ENCODE assay signal across 9 cellular contexts in genomic region chr4:113901994-113902787, GRCh38.
DNase-seq lines count a peak whose midpoint lies in the region.
"Had no signal": no experiment of that assay in that cellular context is flagged by ENCODE, and none has a peak within 500 bp of the region (broad histone marks: within the 10 kb centered on the region; RNA-seq: fewer than 3 reads in every experiment).

No MANE protein-coding gene starts in this region.

- POLR2A ChIA-PET in activated CD4-positive, alpha-beta memory T cell treated with anti-CD3 and anti-CD28 coated beads for 36 hours (lab: Charles Lee): no interaction called here

- H3K27me3 Mint-ChIP-seq in activated CD4-positive, alpha-beta memory T cell treated with anti-CD3 and anti-CD28 coated beads for 36 hours: no peaks in the 10 kb centered on the region

- H3K4me1 Mint-ChIP-seq in activated CD4-positive, alpha-beta memory T cell treated with anti-CD3 and anti-CD28 coated beads for 36 hours (ENCODE audit: low read depth): peaks cover 62% of the 10 kb centered on the region

- H3K27ac Mint-ChIP-seq in activated CD4-positive, alpha-beta memory T cell treated with anti-CD3 and anti-CD28 coated beads for 36 hours: peak overlapping the region; percentile 68
- H3K27ac Mint-ChIP-seq: memory B cell had no signal

- H3K9me3 Mint-ChIP-seq in activated CD4-positive, alpha-beta memory T cell treated with anti-CD3 and anti-CD28 coated beads for 36 hours: no peaks in the 10 kb centered on the region
- H3K9me3 Mint-ChIP-seq: memory B cell had no signal

- peak in 2 of 3 experiments; percentile 0 to 13 for DNase-seq in NCI-H1417 (lab: John Stamatoyannopoulos, UW)
- no peak for DNase-seq in NCI-H1417 treated with DMSO at 0.1 percent for 48 hours (lab: John Stamatoyannopoulos, UW)
- DNase-seq in activated CD4-positive, alpha-beta memory T cell treated with anti-CD3 and anti-CD28 coated beads for 36 hours: peak; percentile 80
- peak; percentile 8 for DNase-seq in iPS-NIHi7 (ENCODE audit: extremely low spot score)
- DNase-seq in stimulated activated CD8-positive, alpha-beta memory T cell treated with anti-CD3 and anti-CD28 coated beads, Interleukin-7, amount 100 ng/mL, for 4 hours (ENCODE audit: low read depth in 2 of 2): peak; percentile 38 to 58
- DNase-seq in NK-92 (lab: John Stamatoyannopoulos, UW; ENCODE audit: unreplicated experiment): no peak
- no peak for DNase-seq in NCI-H2227 treated with DMSO at 0.1 percent for 48 hours (lab: John Stamatoyannopoulos, UW)
- DNase-seq in NOMO-1 treated with DMSO at 0.1 percent for 48 hours (lab: John Stamatoyannopoulos, UW; ENCODE audit: unreplicated experiment): no peak

- H3K36me3 Mint-ChIP-seq in activated CD4-positive, alpha-beta memory T cell treated with anti-CD3 and anti-CD28 coated beads for 36 hours: no peaks in the 10 kb centered on the region
- H3K36me3 Mint-ChIP-seq: memory B cell had no signal

- intact Hi-C loops in activated CD4-positive, alpha-beta memory T cell treated with anti-CD3 and anti-CD28 coated beads for 36 hours (cut with micrococcal nuclease): loop anchor here (2.0 to 10.0 kb wide), 7 partner anchors 31 to 427 kb away; no protein-coding TSS in a partner anchor

- peak overlapping the region; percentile 76 for H3K4me3 Mint-ChIP-seq in activated CD4-positive, alpha-beta memory T cell treated with anti-CD3 and anti-CD28 coated beads for 36 hours
- H3K4me3 Mint-ChIP-seq: memory B cell had no signal

- CTCF ChIA-PET in activated CD4-positive, alpha-beta memory T cell treated with anti-CD3 and anti-CD28 coated beads for 36 hours (lab: Charles Lee): interaction anchor here (0.9 to 1.1 kb wide), 3 partner anchors 11 to 362 kb away, joined by 3 to 4 read pairs (median 3); no protein-coding TSS in a partner anchor

Comparison
In these comparisons a context has a peak if more than half of its experiments do, and no peak if none do; other contexts are left out.
1. DNase-seq: peak in NCI-H1417 (2 of 3), activated CD4-positive, alpha-beta memory T cell treated with anti-CD3 and anti-CD28 coated beads for 36 hours (single experiment), iPS-NIHi7 (single experiment) and stimulated activated CD8-positive, alpha-beta memory T cell treated with anti-CD3 and anti-CD28 coated beads, Interleukin-7, amount 100 ng/mL, for 4 hours (2 of 2); none in NCI-H1417 treated with DMSO at 0.1 percent for 48 hours (single experiment), NK-92 (single experiment), NCI-H2227 treated with DMSO at 0.1 percent for 48 hours (single experiment) and NOMO-1 treated with DMSO at 0.1 percent for 48 hours (single experiment).